ENCODE assay signal across 9 cellular contexts in the genomic region with DNA sequence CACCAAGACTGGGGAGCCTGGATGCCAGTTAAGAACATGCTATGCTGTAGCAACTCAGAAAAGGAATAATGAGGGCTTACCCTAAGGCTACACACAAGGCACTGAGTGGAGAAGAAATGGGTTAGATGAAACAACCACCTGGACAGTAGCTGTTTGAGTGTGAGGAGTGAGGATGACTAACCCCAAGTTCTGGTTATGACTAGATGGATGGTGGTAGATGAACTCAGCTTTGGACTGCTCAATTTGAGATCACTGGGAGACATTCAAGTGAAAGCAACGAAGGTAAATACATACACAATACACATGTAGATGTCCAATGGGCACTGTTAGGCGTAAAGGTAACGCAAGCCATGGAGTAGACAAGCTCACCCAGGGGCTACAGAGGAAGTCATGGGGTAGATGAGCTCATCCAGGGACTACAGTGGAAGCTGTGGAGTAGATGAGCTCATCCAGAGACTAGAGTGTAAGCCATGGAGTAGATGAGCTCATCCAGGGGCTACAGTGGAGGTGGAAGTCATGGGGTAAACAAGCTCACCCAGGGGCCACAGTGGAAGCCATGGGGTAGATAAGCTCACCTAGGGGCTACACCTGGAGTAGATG.
DNase-seq lines count a peak whose midpoint lies in the region; ATAC-seq, FAIRE-seq and TF ChIP-seq lines count a peak whose summit lies in the region.
"Had no signal": no experiment of that assay in that cellular context is flagged by ENCODE, and none has a peak within 500 bp of the region (broad histone marks: within the 10 kb centered on the region; RNA-seq: fewer than 3 reads in every experiment).

No MANE protein-coding gene starts in this region.

- dilution Hi-C loops in keratinocyte (cut with MboI; ENCODE audit: extremely low pct_ligation_motif_present, low sequenced_read_pairs): no loop called here

- ATAC-seq in GM21825 (IDR thresholded peaks at IDR 0.05; ENCODE audit: unreplicated experiment) (peak; percentile 80), HG03469 (IDR thresholded peaks at IDR 0.05; ENCODE audit: unreplicated experiment) (peak; percentile 64)

- H3K27ac ChIP-seq in keratinocyte (ENCODE audit: control insufficient read depth, insufficient read depth, low read length) (no peak overlapping the region), stomach (no peak overlapping the region), PC-9 (no peak overlapping the region)
- H3K27ac ChIP-seq: 22Rv1 had no signal

- H3K9me3 ChIP-seq in keratinocyte (ENCODE audit: control insufficient read depth, low read depth, low read length) (no peaks in the 10 kb centered on the region), stomach (peaks cover 2 to 19% (median 11%) of the 10 kb centered on the region in 4 donors), PC-9 (ENCODE audit: insufficient read depth, low read depth) (peaks cover 10% of the 10 kb centered on the region)

- no peak for TF ChIP-seq EP300 in stomach (IDR thresholded peaks at IDR 0.05)

- WGBS in stomach, 5 donors: 89 to 95% (median 90%) methylated on average over 3 of the region's 3 CpGs

- no peaks in the 10 kb centered on the region for H3K27me3 ChIP-seq in keratinocyte (ENCODE audit: control insufficient read depth, extremely low read depth, insufficient read depth, low read length)
- H3K27me3 ChIP-seq in stomach: no peaks in the 10 kb centered on the region
- no peaks in the 10 kb centered on the region for H3K27me3 ChIP-seq in PC-9 (ENCODE audit: insufficient read depth, low read depth)

- DNase-seq in DMS53 (lab: John Stamatoyannopoulos, UW) (peak; percentile 20), DMS53 treated with DMSO at 0.1 percent for 48 hours (lab: John Stamatoyannopoulos, UW; ENCODE audit: unreplicated experiment) (no peak), keratinocyte (ENCODE audit: low read depth, low spot score) (no peak), DMS 273 (lab: John Stamatoyannopoulos, UW; ENCODE audit: unreplicated experiment) (no peak), stomach (no peak), PC-9 (no peak)

- FAIRE-seq in keratinocyte (lab: Jason Lieb, UNC): peak; percentile 20

- H3K4me3 ChIP-seq in keratinocyte (ENCODE audit: control insufficient read depth in 2 of 3, extremely low read depth in 1 of 3, insufficient read depth in 2 of 3, low read depth in 1 of 3, low read length in 3 of 3): no peak overlapping the region
- H3K4me3 ChIP-seq in stomach: no peak overlapping the region
- no peak overlapping the region for H3K4me3 ChIP-seq in PC-9

- TF ChIP-seq CTCF in keratinocyte (optimal IDR thresholded peaks at IDR 0.05 in 1 of 3, IDR thresholded peaks at IDR 0.05 in 1 of 3, conservative IDR thresholded peaks at IDR 0.05 in 1 of 3; ENCODE audit: extremely low read depth in 1 of 3, insufficient read depth in 2 of 3, low read length in 3 of 3) (no peak), stomach (IDR thresholded peaks at IDR 0.05) (no peak), PC-9 (conservative IDR thresholded peaks at IDR 0.05) (no peak)

- intact Hi-C loops in stomach (cut with DNase I; ENCODE audit: low total_unique reads) (no loop called here), PC-9 (cut with micrococcal nuclease; ENCODE audit: unreplicated experiment) (no loop called here)

- TF ChIP-seq POLR2A in stomach (IDR thresholded peaks at IDR 0.05): no peak

- H3F3A ChIP-seq in PC-9 (ENCODE audit: insufficient read depth, low read depth): no peaks in the 10 kb centered on the region

- H3K9ac ChIP-seq in keratinocyte (ENCODE audit: control insufficient read depth, extremely low read depth, insufficient read depth, low read length): no peak overlapping the region

- H3K79me2 ChIP-seq in keratinocyte (ENCODE audit: control insufficient read depth, insufficient read depth, low read length) (no peaks in the 10 kb centered on the region), PC-9 (ENCODE audit: low read depth) (no peaks in the 10 kb centered on the region)

- H3K36me3 ChIP-seq in keratinocyte (ENCODE audit: control insufficient read depth in 2 of 2, extremely low read depth in 1 of 2, insufficient read depth in 2 of 2, low read length in 2 of 2) (no peaks in the 10 kb centered on the region), stomach (peaks cover 0 to 3% (median 1%) of the 10 kb centered on the region in 4 donors), PC-9 (ENCODE audit: low read depth) (no peaks in the 10 kb centered on the region)

- CTCF ChIA-PET in PC-9 (lab: Charles Lee): no interaction called here

- peaks cover 6% of the 10 kb centered on the region for H3K4me1 ChIP-seq in keratinocyte (ENCODE audit: control insufficient read depth, extremely low read depth, insufficient read depth, low read length)
- no peaks in the 10 kb centered on the region for H3K4me1 ChIP-seq in stomach
- no peaks in the 10 kb centered on the region for H3K4me1 ChIP-seq in PC-9 (replicated peaks; ENCODE audit: insufficient read depth)

- H2AFZ ChIP-seq in keratinocyte (ENCODE audit: control insufficient read depth, low read length) (no peak overlapping the region), PC-9 (no peak overlapping the region)

- H3K9me1 ChIP-seq in keratinocyte (ENCODE audit: control insufficient read depth, extremely low read depth, insufficient read depth, low read length): no peaks in the 10 kb centered on the region

- no peaks in the 10 kb centered on the region for H3K9me2 ChIP-seq in PC-9 (ENCODE audit: insufficient read depth)

- POLR2A ChIA-PET in PC-9 (lab: Charles Lee; ENCODE audit: unreplicated experiment): no interaction called here

- H3K4me2 ChIP-seq in keratinocyte (ENCODE audit: control insufficient read depth, extremely low read depth, insufficient read depth, low read depth, low read length) (no peak overlapping the region), PC-9 (no peak overlapping the region)

- no TSS peak for BruUV-seq in PC-9 (replicated peaks; lab: Mats Ljungman, UMichigan)

- H4K20me1 ChIP-seq in keratinocyte (ENCODE audit: control insufficient read depth, extremely low read depth, insufficient read depth, low read length) (no peaks in the 10 kb centered on the region), PC-9 (ENCODE audit: insufficient read depth) (no peaks in the 10 kb centered on the region)
